Comparison of ENCODE assay signal across 8 cellular contexts in the genomic region with DNA sequence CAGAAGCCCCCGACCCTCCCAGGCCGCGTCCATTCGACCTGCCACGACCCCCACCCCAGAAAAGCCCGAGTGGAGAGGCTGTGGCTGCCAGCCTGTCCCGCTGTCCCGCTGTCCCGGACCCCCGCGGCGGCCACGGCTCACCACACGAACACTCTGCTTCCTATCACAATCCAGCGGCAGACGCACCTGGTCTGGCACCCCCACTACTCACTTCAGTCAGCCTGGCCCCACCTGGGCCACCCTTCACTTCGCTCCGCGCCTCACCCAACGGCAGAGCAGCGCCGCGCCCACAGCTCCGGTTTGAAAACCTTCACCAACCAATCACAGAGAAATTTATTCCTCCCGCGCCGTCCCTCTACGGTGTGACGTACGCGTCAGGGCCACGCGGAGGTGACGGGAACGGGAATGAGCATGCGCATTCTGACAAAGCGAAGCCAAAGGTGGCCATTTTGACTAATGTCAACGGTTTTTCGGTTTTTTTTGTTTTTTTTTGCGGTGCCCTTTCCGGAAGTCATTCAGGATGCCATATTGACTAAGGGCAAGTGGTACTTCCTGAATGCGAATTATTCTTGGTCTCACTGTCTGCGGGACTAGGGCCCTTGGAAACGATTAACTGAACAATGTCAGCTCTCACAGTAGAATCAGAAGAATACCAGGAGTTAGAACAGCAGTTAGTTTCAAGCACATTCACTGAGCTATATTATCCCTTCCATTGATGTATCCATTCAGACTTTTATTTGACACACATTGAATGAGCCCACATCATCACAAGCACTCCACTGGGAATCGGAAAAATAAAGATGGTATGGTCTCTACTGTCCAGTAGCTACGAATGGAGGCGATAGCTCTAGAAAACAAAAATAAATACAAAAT. TPM values are rescaled to one million over a fixed set of nuclear protein-coding genes. Genes with fewer than 3 reads are reported as not detected.
DNase-seq lines count a peak whose midpoint lies in the region; ATAC-seq and TF ChIP-seq lines count a peak whose summit lies in the region.

A gene with protein sequence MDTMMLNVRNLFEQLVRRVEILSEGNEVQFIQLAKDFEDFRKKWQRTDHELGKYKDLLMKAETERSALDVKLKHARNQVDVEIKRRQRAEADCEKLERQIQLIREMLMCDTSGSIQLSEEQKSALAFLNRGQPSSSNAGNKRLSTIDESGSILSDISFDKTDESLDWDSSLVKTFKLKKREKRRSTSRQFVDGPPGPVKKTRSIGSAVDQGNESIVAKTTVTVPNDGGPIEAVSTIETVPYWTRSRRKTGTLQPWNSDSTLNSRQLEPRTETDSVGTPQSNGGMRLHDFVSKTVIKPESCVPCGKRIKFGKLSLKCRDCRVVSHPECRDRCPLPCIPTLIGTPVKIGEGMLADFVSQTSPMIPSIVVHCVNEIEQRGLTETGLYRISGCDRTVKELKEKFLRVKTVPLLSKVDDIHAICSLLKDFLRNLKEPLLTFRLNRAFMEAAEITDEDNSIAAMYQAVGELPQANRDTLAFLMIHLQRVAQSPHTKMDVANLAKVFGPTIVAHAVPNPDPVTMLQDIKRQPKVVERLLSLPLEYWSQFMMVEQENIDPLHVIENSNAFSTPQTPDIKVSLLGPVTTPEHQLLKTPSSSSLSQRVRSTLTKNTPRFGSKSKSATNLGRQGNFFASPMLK (minus strand): TSS at position 308 of the 873 bp plus-strand sequence. CDS start 8,779 bp downstream, outside the sequence.

- peaks cover 3% of the 10 kb centered on the region for H3K4me1 ChIP-seq in testis

- intact Hi-C loops in testis (cut with DNase I; ENCODE audit: low total_unique reads): no loop called here

- peak; percentile 97 for ATAC-seq in HG02610 (IDR thresholded peaks at IDR 0.05; ENCODE audit: unreplicated experiment)
- peak; percentile 99 to 100 for ATAC-seq in activated naive CD4-positive, alpha-beta T cell treated with anti-CD3 and anti-CD28 coated beads, Interleukin-2, amount 50 U/mL, for 72 hours
- peak; percentile 98 for ATAC-seq in omental fat pad (ENCODE audit: low FRiP score)

- peak within 1 kb of the TSS; percentile 92 for H3K4me3 ChIP-seq in GM08714 (ENCODE audit: low read length)
- H3K4me3 ChIP-seq in testis: peak within 1 kb of the TSS; percentile 72 to 82

- peak within 1 kb of the TSS; percentile 96 to 99 for H3K27ac Mint-ChIP-seq in activated naive CD4-positive, alpha-beta T cell treated with anti-CD3 and anti-CD28 coated beads, Interleukin-2, amount 50 U/mL, for 72 hours

- peaks cover 25 to 37% of the 10 kb centered on the region in 2 donors for H3K36me3 Mint-ChIP-seq in activated naive CD4-positive, alpha-beta T cell treated with anti-CD3 and anti-CD28 coated beads, Interleukin-2, amount 50 U/mL, for 72 hours

- H3K9me3 Mint-ChIP-seq in activated naive CD4-positive, alpha-beta T cell treated with anti-CD3 and anti-CD28 coated beads, Interleukin-2, amount 50 U/mL, for 72 hours: peaks cover 4 to 7% of the 10 kb centered on the region in 2 donors

- DNase-seq in NCI-H1092 treated with DMSO at 0.1 percent for 48 hours (lab: John Stamatoyannopoulos, UW) (peak; percentile 97), SKM-1 (lab: John Stamatoyannopoulos, UW; ENCODE audit: unreplicated experiment) (peak; percentile 36), glomerular visceral epithelial cell (ENCODE audit: extremely low spot score) (peak; percentile 98), omental fat pad (ENCODE audit: low spot score) (peak; percentile 73), testis (peak; percentile 96)
- DNase-seq in activated naive CD4-positive, alpha-beta T cell treated with anti-CD3 and anti-CD28 coated beads, Interleukin-2, amount 50 U/mL, for 72 hours (ENCODE audit: low spot score in 2 of 2): peak; percentile 91 to 96

- peak within 1 kb of the TSS in 1 of 2 donors; percentile 70 for H3K27ac ChIP-seq in testis

- TF ChIP-seq CTCF in omental fat pad (IDR thresholded peaks at IDR 0.05) (no peak), testis (IDR thresholded peaks at IDR 0.05) (peak in 1 of 3 experiments; percentile 11)

- no peak for TF ChIP-seq POLR2A in testis (IDR thresholded peaks at IDR 0.05)

- H3K36me3 ChIP-seq in testis (ENCODE audit: low read depth, missing control alignments): no peaks in the 10 kb centered on the region

- H3K9me3 ChIP-seq in testis: no peaks in the 10 kb centered on the region

- no peaks in the 10 kb centered on the region for H3K27me3 ChIP-seq in testis

- WGBS in testis, 2 donors: 3 to 4% methylated on average over 38 to 47 of the region's 47 CpGs

RNA-seq across cellular contexts. Expression of the gene that starts here (rescaled TPM):
- total RNA-seq in activated naive CD4-positive, alpha-beta T cell treated with anti-CD3 and anti-CD28 coated beads, Interleukin-2, amount 50 U/mL, for 72 hours: 100 to 1,000 TPM; 109 to 195 TPM
- total RNA-seq in omental fat pad (10 to 100 TPM in 2 of 4 donors, 1 to 10 TPM in 2; 5.2 to 15.3 (median 8.5) TPM), testis (10 to 100 TPM; 48.1 to 60.6 TPM)
- polyA plus RNA-seq in testis (ENCODE audit: insufficient read depth, low read depth, low replicate concordance): 118 TPM

Comparison
In these comparisons a context has a peak if more than half of its experiments do, and no peak if none do; other contexts are left out.
1. DNase-seq: peak in every context shown above with its lines; median percentile 98 in glomerular visceral epithelial cell; 97 in NCI-H1092 treated with DMSO at 0.1 percent for 48 hours; 96 in testis; 94 in activated naive CD4-positive, alpha-beta T cell treated with anti-CD3 and anti-CD28 coated beads, Interleukin-2, amount 50 U/mL, for 72 hours; 73 in omental fat pad; 36 in SKM-1.